Comparison of ENCODE assay signal across 10 cellular contexts in genomic region chr11:76781861-76782500, GRCh38. TPM values are rescaled to one million over a fixed set of nuclear protein-coding genes. Genes with fewer than 3 reads are reported as not detected.
DNase-seq lines count a peak whose midpoint lies in the region; ATAC-seq, FAIRE-seq and TF ChIP-seq lines count a peak whose summit lies in the region.
"Had no signal": no experiment of that assay in that cellular context is flagged by ENCODE, and none has a peak within 500 bp of the region (broad histone marks: within the 10 kb centered on the region; RNA-seq: fewer than 3 reads in every experiment).

No MANE protein-coding gene starts in this region.

- H3K36me3 Mint-ChIP-seq in activated CD4-positive, alpha-beta T cell treated with anti-CD3 and anti-CD28 coated beads, Interleukin-2, amount 10 ng/mL, durations not matched to agents 24 days and 14 days (ENCODE audit: low read depth): peaks cover 6% of the 10 kb centered on the region

- SMC1A ChIA-PET in GM12878 (lab: Charles Lee; ENCODE audit: uncharacterized antibody, unreplicated experiment): no interaction called here

- H3K4me1 ChIP-seq in GM12878 (ENCODE audit: control insufficient read depth, insufficient read depth, low read length): peaks cover 3% of the 10 kb centered on the region; the same call in 1 of the 2 replicates
- H3K4me1 ChIP-seq in HepG2 (ENCODE audit: insufficient read depth, low read length): peaks cover 62% of the 10 kb centered on the region
- H3K4me1 ChIP-seq in thyroid gland: peaks cover 25 to 29% of the 10 kb centered on the region in 2 donors

- no peaks in the 10 kb centered on the region for H4K20me1 ChIP-seq in GM12878 (ENCODE audit: control insufficient read depth, insufficient read depth)
- H4K20me1 ChIP-seq in HepG2 (ENCODE audit: insufficient read depth, low read length): peaks cover 16% of the 10 kb centered on the region

- no peak for TF ChIP-seq RAD21 in GM12878 (IDR thresholded peaks at IDR 0.05; ENCODE audit: insufficient read depth, low read depth, low read length)
- no peak for TF ChIP-seq RAD21 in HepG2 (CRISPR knock-in tag; IDR thresholded peaks at IDR 0.05)

- TF ChIP-seq EP300 in GM12878 (IDR thresholded peaks at IDR 0.05; ENCODE audit: borderline replicate concordance in 1 of 2, control insufficient read depth in 1 of 2, low read depth in 2 of 2, low read length in 2 of 2): no peak
- TF ChIP-seq EP300 in HepG2 (IDR thresholded peaks at IDR 0.05; ENCODE audit: low read depth in 2 of 2, low read length in 2 of 2): no peak
- no peak for TF ChIP-seq EP300 in HepG2 (CRISPR knock-in tag; IDR thresholded peaks at IDR 0.05; ENCODE audit: borderline replicate concordance)

- intact Hi-C loops in activated CD4-positive, alpha-beta T cell treated with anti-CD3 and anti-CD28 coated beads, Interleukin-2, amount 10 ng/mL, durations not matched to agents 24 days and 14 days (cut with micrococcal nuclease): loop anchor here (2.0 kb wide), 1 partner anchor 13 kb away; no protein-coding TSS in a partner anchor
- intact Hi-C loops in GM12878 (cut with micrococcal nuclease; ENCODE audit: unreplicated experiment) (no loop called here), HepG2 (cut with micrococcal nuclease; ENCODE audit: unreplicated experiment) (loop anchor here (2.0 to 10.0 kb wide), 2 partner anchors 15 to 967 kb away; partner anchors contain the start of gene UVRAG), thyroid gland (cut with DNase I) (no loop called here)

- FAIRE-seq in GM12878 (lab: Jason Lieb, UNC) (no peak), HepG2 (lab: Jason Lieb, UNC) (no peak)

- ATAC-seq in GM12878 (no peak), HepG2 (peak; percentile 3)

- H3K9me3 ChIP-seq in GM12878 (replicated peaks; ENCODE audit: control insufficient read depth, insufficient read depth, low read length) (peaks cover under 1% of the 10 kb centered on the region; the same call in 2 of the 3 replicates), HepG2 (ENCODE audit: low read length) (0 out of 2 replicates have a peak, but pooled peaks cover under 1% of the 10 kb centered on the region), thyroid gland (no peaks in the 10 kb centered on the region)

- TF ChIP-seq CTCF in GM12878 (IDR thresholded peaks at IDR 0.05 in 2 of 3, conservative IDR thresholded peaks at IDR 0.05 in 1 of 3; ENCODE audit: control insufficient read depth in 2 of 3, extremely low read depth in 1 of 3, insufficient read depth in 1 of 3, low read depth in 3 of 3, low read length in 3 of 3) (no peak), HepG2 (CRISPR knock-in tag; IDR thresholded peaks at IDR 0.05) (no peak), thyroid gland (IDR thresholded peaks at IDR 0.05) (no peak)

- CTCF ChIA-PET in GM12878 (lab: Yijun Ruan, JAX): interaction anchor here (0.6 kb wide), 1 partner anchor 96 kb away, joined by 3 read pairs; no protein-coding TSS in a partner anchor
- CTCF ChIA-PET in HepG2 (lab: Yijun Ruan, JAX; ENCODE audit: low intra/inter-chr PET ratio, low total read pairs): no interaction called here

- H3K27ac ChIP-seq in GM12878 (ENCODE audit: control insufficient read depth, insufficient read depth) (no peak overlapping the region), HepG2 (ENCODE audit: extremely low read length, insufficient read depth, low read length) (peak overlapping the region; percentile 86), thyroid gland (peak overlapping the region; percentile 76 to 98 (median 98))

- H2AFZ ChIP-seq in GM12878 (ENCODE audit: control insufficient read depth, low read depth, low read length) (no peak overlapping the region), HepG2 (ENCODE audit: low read length) (no peak overlapping the region)

- no peak for DNase-seq in activated CD4-positive, alpha-beta T cell treated with anti-CD3 and anti-CD28 coated beads, Interleukin-2, amount 10 ng/mL, durations not matched to agents 24 days and 14 days
- no peak for DNase-seq in activated CD4-positive, alpha-beta T cell treated with anti-CD3 and anti-CD28 coated beads for 4 hours
- DNase-seq in GM12878 (ENCODE audit: low read depth, low spot score) (no peak), HepG2 (ENCODE audit: low spot score) (peak; percentile 25), thyroid gland (peak in 1 of 2 donors; percentile 23), HuH-7.5 (ENCODE audit: low spot score) (no peak), Ammon's horn (ENCODE audit: low spot score) (no peak), DMS153 treated with DMSO at 0.1 percent for 48 hours (lab: John Stamatoyannopoulos, UW; ENCODE audit: unreplicated experiment) (no peak)

- TF ChIP-seq POLR2A in GM12878 (IDR thresholded peaks at IDR 0.05; ENCODE audit: low read depth, low read length): no peak
- TF ChIP-seq POLR2A in HepG2 (IDR thresholded peaks at IDR 0.05; ENCODE audit: insufficient read depth in 1 of 2, low read depth in 2 of 2, low read length in 2 of 2): peak in 1 of 2 experiments; percentile 57; a peak in 2 of 4 replicates
- no peak for TF ChIP-seq POLR2A in thyroid gland (IDR thresholded peaks at IDR 0.05)

- RAD21 ChIA-PET in GM12878 (lab: Charles Lee; ENCODE audit: unreplicated experiment): no interaction called here

- BruUV-seq in GM12878 (replicated peaks; lab: Mats Ljungman, UMichigan) (no TSS peak), HepG2 (replicated peaks; lab: Mats Ljungman, UMichigan) (no TSS peak)

- H3K4me2 ChIP-seq in GM12878 (ENCODE audit: control insufficient read depth, insufficient read depth): peak overlapping the region; percentile 96; the same call in 1 of the 2 replicates
- peak overlapping the region; percentile 92 for H3K4me2 ChIP-seq in HepG2 (ENCODE audit: low read depth, low read length)

- peaks cover 6 to 13% of the 10 kb centered on the region in 2 experiments for H3K27me3 ChIP-seq in GM12878 (replicated peaks in 1 of 2; ENCODE audit: control insufficient read depth in 2 of 2, insufficient read depth in 2 of 2, low read length in 1 of 2)
- no peaks in the 10 kb centered on the region for H3K27me3 ChIP-seq in HepG2 (ENCODE audit: control insufficient read depth in 1 of 2, insufficient read depth in 2 of 2, low read length in 2 of 2)
- no peaks in the 10 kb centered on the region for H3K27me3 ChIP-seq in thyroid gland

- peaks cover 6% of the 10 kb centered on the region for H3K9me3 Mint-ChIP-seq in activated CD4-positive, alpha-beta T cell treated with anti-CD3 and anti-CD28 coated beads, Interleukin-2, amount 10 ng/mL, durations not matched to agents 24 days and 14 days

- H3K27me3 Mint-ChIP-seq in activated CD4-positive, alpha-beta T cell treated with anti-CD3 and anti-CD28 coated beads, Interleukin-2, amount 10 ng/mL, durations not matched to agents 24 days and 14 days: peaks cover 58% of the 10 kb centered on the region

- H3K4me3 ChIP-seq in GM12878 (no peak overlapping the region), HepG2 (replicated peaks in 1 of 3; ENCODE audit: insufficient read depth in 1 of 3, low read depth in 2 of 3, low read length in 3 of 3) (peak overlapping the region; percentile 88 to 97 (median 92)), thyroid gland (replicated peaks in 1 of 3) (peak overlapping the region in 2 of 3 donors; percentile 0 to 98)

- no peak overlapping the region for H3K27ac Mint-ChIP-seq in activated CD4-positive, alpha-beta T cell treated with anti-CD3 and anti-CD28 coated beads, Interleukin-2, amount 10 ng/mL, durations not matched to agents 24 days and 14 days
- H3K27ac Mint-ChIP-seq: activated naive CD4-positive, alpha-beta T cell treated with anti-CD3 and anti-CD28 coated beads, Interleukin-2, amount 50 U/mL, for 24 hours; CD4-positive, CD25-positive, alpha-beta regulatory T cell had no signal

- peak overlapping the region; percentile 82 for H3K4me3 Mint-ChIP-seq in activated CD4-positive, alpha-beta T cell treated with anti-CD3 and anti-CD28 coated beads, Interleukin-2, amount 10 ng/mL, durations not matched to agents 24 days and 14 days

- 64% methylated on average over 4 of the region's 4 CpGs for WGBS in GM12878 (ENCODE audit: insufficient coverage, insufficient replicate concordance, low lambda C conversion rate, missing lambda C conversion rate)
- 4% methylated on average over 4 of the region's 4 CpGs for WGBS in HepG2 (ENCODE audit: low lambda C conversion rate)
- WGBS in thyroid gland, 2 donors: 42 to 51% methylated on average over 4 of the region's 4 CpGs

- H3K79me2 ChIP-seq in GM12878 (ENCODE audit: control insufficient read depth, insufficient read depth, low read length) (no peaks in the 10 kb centered on the region), HepG2 (ENCODE audit: insufficient read depth, low read length) (peaks cover 38% of the 10 kb centered on the region)

- in situ Hi-C loops in GM12878 (cut with MboI): no loop called here
- in situ Hi-C loops in HepG2 (cut with HindIII; ENCODE audit: extremely low pct_ligation_motif_present, low pct_unique_long_range_greater_than_20kb): no loop called here

- POLR2A ChIA-PET in GM12878 (lab: Charles Lee): no interaction called here
- POLR2A ChIA-PET in HepG2 (lab: Yijun Ruan, JAX): interaction anchor here (0.7 to 3.1 kb wide), 11 partner anchors 8 to 47 kb away, joined by 3 to 100 read pairs (median 6); no protein-coding TSS in a partner anchor

- H3K9ac ChIP-seq in GM12878 (ENCODE audit: control insufficient read depth, insufficient read depth, low read length) (no peak overlapping the region), HepG2 (ENCODE audit: insufficient read depth, low read depth, low read length) (peak overlapping the region; percentile 78)

- peaks cover 31% of the 10 kb centered on the region for H3K4me1 Mint-ChIP-seq in activated CD4-positive, alpha-beta T cell treated with anti-CD3 and anti-CD28 coated beads, Interleukin-2, amount 10 ng/mL, durations not matched to agents 24 days and 14 days

- H3K36me3 ChIP-seq in GM12878 (ENCODE audit: control insufficient read depth in 2 of 2, insufficient read depth in 2 of 2, low read length in 1 of 2) (no peaks in the 10 kb centered on the region; a peak in 1 of 4 replicates), HepG2 (replicated peaks in 1 of 2; ENCODE audit: control insufficient read depth in 1 of 2, insufficient read depth in 2 of 2, low read length in 2 of 2) (no peaks in the 10 kb centered on the region), thyroid gland (no peaks in the 10 kb centered on the region)

RNA-seq across cellular contexts. Expression of gene TSKU, which starts 1.2 kb away (rescaled TPM):
- 3.4 and 5.2 TPM in 2 replicates for total RNA-seq in activated CD4-positive, alpha-beta T cell treated with anti-CD3 and anti-CD28 coated beads, Interleukin-2, amount 10 ng/mL, durations not matched to agents 24 days and 14 days
- 0.40 and 0.49 TPM in 2 replicates for total RNA-seq in GM12878 (2013; cell fraction: nucleolus; rRNA removed)
- total RNA-seq in GM12878 (2014; rRNA removed): 1.0 and 1.1 TPM in 2 replicates
- 0.41 and 0.67 TPM in 2 replicates for total RNA-seq in GM12878 (2014; rRNA removed; fragmentation: Illumina TruSeq; extraction: Trizol)
- 1.2 and 1.5 TPM in 2 replicates for total RNA-seq in GM12878 (2021)
- not detected for polyA plus RNA-seq in GM12878 (2011; ENCODE audit: low read depth)
- polyA plus RNA-seq in GM12878 (2011; rRNA removed): 0.01 and 0.04 TPM in 2 replicates
- 0.08 and 0.18 TPM in 2 replicates for polyA plus RNA-seq in GM12878 (2011; cell fraction: cytosol; rRNA removed)
- 0.03 and 0.10 TPM in 2 replicates for polyA plus RNA-seq in GM12878 (2011; cell fraction: nucleus; rRNA removed)
- polyA plus RNA-seq in GM12878 (2012): 0.30 and 0.72 TPM in 2 replicates
- 0.25 and 0.57 TPM in 2 replicates for polyA plus RNA-seq in GM12878 (2014; fragmentation: Illumina TruSeq; extraction: Trizol)
- polyA plus RNA-seq in GM12878 (2014; fragmentation: Nextera tagmentation; extraction: Ambion mirVana): under 1 TPM; 0.13 to 0.16 TPM
- polyA plus RNA-seq in GM12878 (2014; rRNA removed): 1.4 and 1.6 TPM in 2 replicates
- under 1 TPM; 0.21 to 0.71 TPM for polyA plus RNA-seq in GM12878 (2016; fragmentation: Nextera tagmentation; extraction: Ambion mirVana)
- not detected in 2 replicates for polyA minus RNA-seq in GM12878 (2011; rRNA and poly(A)+ RNA removed)
- 1.6 and 2.0 TPM in 2 replicates for polyA minus RNA-seq in GM12878 (2011; cell fraction: cytosol; rRNA and poly(A)+ RNA removed)
- 0.38 TPM in 1 of 2 replicates, not detected in the other for polyA minus RNA-seq in GM12878 (2011; cell fraction: nucleus; rRNA and poly(A)+ RNA removed)
- total RNA-seq in HepG2 (2016; rRNA removed; fragmentation: Illumina TruSeq; extraction: Trizol): 11.9 and 21.4 TPM in 2 replicates
- total RNA-seq in HepG2 (2016; cell fraction: cytosol; rRNA removed; fragmentation: Illumina TruSeq; extraction: Trizol; ENCODE audit: low read depth): 7.5 TPM in 2 replicates
- total RNA-seq in HepG2 (2016; cell fraction: insoluble cytoplasmic fraction; rRNA removed; fragmentation: Illumina TruSeq; extraction: Trizol): 10.8 and 20.0 TPM in 2 replicates
- 20.4 and 22.9 TPM in 2 replicates for total RNA-seq in HepG2 (2016; cell fraction: membrane; rRNA removed; fragmentation: Illumina TruSeq; extraction: Trizol)
- total RNA-seq in HepG2 (2016; cell fraction: nucleus; rRNA removed; fragmentation: Illumina TruSeq; extraction: Trizol): 19.5 and 22.7 TPM in 2 replicates
- polyA plus RNA-seq in HepG2 (2011; rRNA removed): 20.3 and 27.9 TPM in 2 replicates
- 17.7 and 23.1 TPM in 2 replicates for polyA plus RNA-seq in HepG2 (2011; cell fraction: cytosol; rRNA removed)
- polyA plus RNA-seq in HepG2 (2011; cell fraction: nucleus; rRNA removed): 18.1 and 21.0 TPM in 2 replicates
- 12.6 and 19.6 TPM in 2 replicates for polyA plus RNA-seq in HepG2 (2012)
- polyA plus RNA-seq in HepG2 (2016; cell fraction: cytosol; fragmentation: Illumina TruSeq; extraction: Trizol; ENCODE audit: low read depth): 8.7 and 9.4 TPM in 2 replicates
- polyA plus RNA-seq in HepG2 (2016; cell fraction: insoluble cytoplasmic fraction; fragmentation: Illumina TruSeq; extraction: Trizol; ENCODE audit: low read depth): 14.2 and 18.9 TPM in 2 replicates
- polyA plus RNA-seq in HepG2 (2016; cell fraction: membrane; fragmentation: Illumina TruSeq; extraction: Trizol; ENCODE audit: low read depth): 23.1 and 23.6 TPM in 2 replicates
- 30.1 and 34.2 TPM in 2 replicates for polyA plus RNA-seq in HepG2 (2016; cell fraction: nucleus; fragmentation: Illumina TruSeq; extraction: Trizol; ENCODE audit: insufficient read depth, low read depth)
- 66.3 and 74.4 TPM in 2 replicates for polyA minus RNA-seq in HepG2 (2011; rRNA and poly(A)+ RNA removed; ENCODE audit: low replicate concordance)
- 16.7 and 18.5 TPM in 2 replicates for polyA minus RNA-seq in HepG2 (2011; cell fraction: cytosol; rRNA and poly(A)+ RNA removed)
- polyA minus RNA-seq in HepG2 (2011; cell fraction: nucleus; rRNA and poly(A)+ RNA removed): 11.3 and 15.5 TPM in 2 replicates
- 100 to 1,000 TPM in 2 of 4 donors, 10 to 100 TPM in 2; 95.6 to 152 (median 99.2) TPM for total RNA-seq in thyroid gland
- total RNA-seq: CD4-positive, CD25-positive, alpha-beta regulatory T cell had no signal
- polyA plus RNA-seq: CD4-positive, CD25-positive, alpha-beta regulatory T cell had no signal

Comparison
In these comparisons a context has a peak if more than half of its experiments do, and no peak if none do; other contexts are left out.
1. intact Hi-C loops: an anchor here in activated CD4-positive, alpha-beta T cell treated with anti-CD3 and anti-CD28 coated beads, Interleukin-2, amount 10 ng/mL, durations not matched to agents 24 days and 14 days (2.0 kb wide) and HepG2 (2.0 to 10.0 kb wide); none called in GM12878 and thyroid gland.